1 cellular context compared by ENCODE assay signal in the genomic region with DNA sequence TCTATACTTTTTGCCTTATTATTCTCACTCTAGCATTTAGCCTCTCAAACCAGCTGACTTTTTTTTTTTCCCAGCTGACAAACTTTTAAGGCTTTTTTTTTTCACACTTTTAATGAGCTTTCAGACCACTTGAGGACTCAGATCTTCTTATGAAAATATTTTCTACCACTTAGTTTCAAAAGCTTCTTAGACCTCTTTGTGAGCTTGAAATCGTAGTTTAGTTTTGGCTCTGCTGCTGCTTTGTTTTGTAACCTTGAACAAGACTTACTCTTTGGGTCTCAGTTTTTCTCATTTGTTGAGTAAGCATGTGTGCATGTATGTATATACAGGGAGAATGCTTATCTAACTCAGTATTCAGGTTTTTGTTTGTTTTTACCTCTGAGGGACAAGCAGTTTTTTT.
A peak's percentile ranks its signal among the peaks of the same experiment; 100 is the strongest.
TF ChIP-seq lines count a peak whose summit lies in the region.

No MANE protein-coding gene starts in this region.

TF ChIP-seq in HepG2, 621 proteins besides CTCF, POLR2A, EP300 and RAD21 (continued from another document):
- TF ChIP-seq, protein P1, sequence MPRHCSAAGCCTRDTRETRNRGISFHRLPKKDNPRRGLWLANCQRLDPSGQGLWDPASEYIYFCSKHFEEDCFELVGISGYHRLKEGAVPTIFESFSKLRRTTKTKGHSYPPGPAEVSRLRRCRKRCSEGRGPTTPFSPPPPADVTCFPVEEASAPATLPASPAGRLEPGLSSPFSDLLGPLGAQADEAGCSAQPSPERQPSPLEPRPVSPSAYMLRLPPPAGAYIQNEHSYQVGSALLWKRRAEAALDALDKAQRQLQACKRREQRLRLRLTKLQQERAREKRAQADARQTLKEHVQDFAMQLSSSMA (CRISPR knock-in tag; IDR thresholded peaks at IDR 0.05): no peak
- TF ChIP-seq SOX13 (IDR thresholded peaks at IDR 0.05): no peak
- TF ChIP-seq SOX13 (CRISPR knock-in tag; conservative IDR thresholded peaks at IDR 0.05 in 1 of 2, IDR thresholded peaks at IDR 0.05 in 1 of 2): peak in 1 of 2 experiments; percentile 65; a peak in 2 of 4 replicates
- TF ChIP-seq ASH2L (IDR thresholded peaks at IDR 0.05; ENCODE audit: insufficient read length, low read depth, low read length): peak; percentile 60
- peak; percentile 45; the same call in 1 of the 2 replicates for TF ChIP-seq SOX5 (CRISPR knock-in tag; IDR thresholded peaks at IDR 0.05; ENCODE audit: borderline replicate concordance)
- no peak for TF ChIP-seq KDM6A (CRISPR knock-in tag; IDR thresholded peaks at IDR 0.05; ENCODE audit: low read depth)
- TF ChIP-seq FOXJ3 (CRISPR knock-in tag; IDR thresholded peaks at IDR 0.05; ENCODE audit: borderline replicate concordance): peak; percentile 41; the same call in 1 of the 2 replicates
- TF ChIP-seq, protein P2, sequence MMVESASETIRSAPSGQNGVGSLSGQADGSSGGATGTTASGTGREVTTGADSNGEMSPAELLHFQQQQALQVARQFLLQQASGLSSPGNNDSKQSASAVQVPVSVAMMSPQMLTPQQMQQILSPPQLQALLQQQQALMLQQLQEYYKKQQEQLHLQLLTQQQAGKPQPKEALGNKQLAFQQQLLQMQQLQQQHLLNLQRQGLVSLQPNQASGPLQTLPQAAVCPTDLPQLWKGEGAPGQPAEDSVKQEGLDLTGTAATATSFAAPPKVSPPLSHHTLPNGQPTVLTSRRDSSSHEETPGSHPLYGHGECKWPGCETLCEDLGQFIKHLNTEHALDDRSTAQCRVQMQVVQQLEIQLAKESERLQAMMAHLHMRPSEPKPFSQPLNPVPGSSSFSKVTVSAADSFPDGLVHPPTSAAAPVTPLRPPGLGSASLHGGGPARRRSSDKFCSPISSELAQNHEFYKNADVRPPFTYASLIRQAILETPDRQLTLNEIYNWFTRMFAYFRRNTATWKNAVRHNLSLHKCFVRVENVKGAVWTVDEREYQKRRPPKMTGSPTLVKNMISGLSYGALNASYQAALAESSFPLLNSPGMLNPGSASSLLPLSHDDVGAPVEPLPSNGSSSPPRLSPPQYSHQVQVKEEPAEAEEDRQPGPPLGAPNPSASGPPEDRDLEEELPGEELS (CRISPR knock-in tag; IDR thresholded peaks at IDR 0.05): peak; percentile 45; the same call in 1 of the 2 replicates
- no peak for TF ChIP-seq ZNF180 (CRISPR knock-in tag; IDR thresholded peaks at IDR 0.05; ENCODE audit: borderline replicate concordance, low read depth)
- TF ChIP-seq FOXA3 (CRISPR knock-in tag; IDR thresholded peaks at IDR 0.05): peak; percentile 45
- TF ChIP-seq FOXP1 (IDR thresholded peaks at IDR 0.05): no peak
- peak; percentile 72 for TF ChIP-seq FOXP1 (CRISPR knock-in tag; IDR thresholded peaks at IDR 0.05)
- 0 out of 2 replicates have a peak, but pooled peaks have one; percentile 17 for TF ChIP-seq MAFF (IDR thresholded peaks at IDR 0.05; ENCODE audit: low read depth, low read length)
- TF ChIP-seq, protein P3, sequence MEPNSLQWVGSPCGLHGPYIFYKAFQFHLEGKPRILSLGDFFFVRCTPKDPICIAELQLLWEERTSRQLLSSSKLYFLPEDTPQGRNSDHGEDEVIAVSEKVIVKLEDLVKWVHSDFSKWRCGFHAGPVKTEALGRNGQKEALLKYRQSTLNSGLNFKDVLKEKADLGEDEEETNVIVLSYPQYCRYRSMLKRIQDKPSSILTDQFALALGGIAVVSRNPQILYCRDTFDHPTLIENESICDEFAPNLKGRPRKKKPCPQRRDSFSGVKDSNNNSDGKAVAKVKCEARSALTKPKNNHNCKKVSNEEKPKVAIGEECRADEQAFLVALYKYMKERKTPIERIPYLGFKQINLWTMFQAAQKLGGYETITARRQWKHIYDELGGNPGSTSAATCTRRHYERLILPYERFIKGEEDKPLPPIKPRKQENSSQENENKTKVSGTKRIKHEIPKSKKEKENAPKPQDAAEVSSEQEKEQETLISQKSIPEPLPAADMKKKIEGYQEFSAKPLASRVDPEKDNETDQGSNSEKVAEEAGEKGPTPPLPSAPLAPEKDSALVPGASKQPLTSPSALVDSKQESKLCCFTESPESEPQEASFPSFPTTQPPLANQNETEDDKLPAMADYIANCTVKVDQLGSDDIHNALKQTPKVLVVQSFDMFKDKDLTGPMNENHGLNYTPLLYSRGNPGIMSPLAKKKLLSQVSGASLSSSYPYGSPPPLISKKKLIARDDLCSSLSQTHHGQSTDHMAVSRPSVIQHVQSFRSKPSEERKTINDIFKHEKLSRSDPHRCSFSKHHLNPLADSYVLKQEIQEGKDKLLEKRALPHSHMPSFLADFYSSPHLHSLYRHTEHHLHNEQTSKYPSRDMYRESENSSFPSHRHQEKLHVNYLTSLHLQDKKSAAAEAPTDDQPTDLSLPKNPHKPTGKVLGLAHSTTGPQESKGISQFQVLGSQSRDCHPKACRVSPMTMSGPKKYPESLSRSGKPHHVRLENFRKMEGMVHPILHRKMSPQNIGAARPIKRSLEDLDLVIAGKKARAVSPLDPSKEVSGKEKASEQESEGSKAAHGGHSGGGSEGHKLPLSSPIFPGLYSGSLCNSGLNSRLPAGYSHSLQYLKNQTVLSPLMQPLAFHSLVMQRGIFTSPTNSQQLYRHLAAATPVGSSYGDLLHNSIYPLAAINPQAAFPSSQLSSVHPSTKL (CRISPR knock-in tag; IDR thresholded peaks at IDR 0.05): peak; percentile 41; the same call in 1 of the 2 replicates
- peak; percentile 62 for TF ChIP-seq SAP130 (CRISPR knock-in tag; IDR thresholded peaks at IDR 0.05; ENCODE audit: low read depth)
- no peak for TF ChIP-seq ZNF788 (CRISPR knock-in tag; IDR thresholded peaks at IDR 0.05; ENCODE audit: borderline replicate concordance)
- no peak for TF ChIP-seq FOXA1 (IDR thresholded peaks at IDR 0.05)
- 0 out of 2 replicates have a peak, but pooled peaks have one; percentile 12 for TF ChIP-seq FOXA1 (CRISPR knock-in tag; IDR thresholded peaks at IDR 0.05)
- TF ChIP-seq, protein P4, sequence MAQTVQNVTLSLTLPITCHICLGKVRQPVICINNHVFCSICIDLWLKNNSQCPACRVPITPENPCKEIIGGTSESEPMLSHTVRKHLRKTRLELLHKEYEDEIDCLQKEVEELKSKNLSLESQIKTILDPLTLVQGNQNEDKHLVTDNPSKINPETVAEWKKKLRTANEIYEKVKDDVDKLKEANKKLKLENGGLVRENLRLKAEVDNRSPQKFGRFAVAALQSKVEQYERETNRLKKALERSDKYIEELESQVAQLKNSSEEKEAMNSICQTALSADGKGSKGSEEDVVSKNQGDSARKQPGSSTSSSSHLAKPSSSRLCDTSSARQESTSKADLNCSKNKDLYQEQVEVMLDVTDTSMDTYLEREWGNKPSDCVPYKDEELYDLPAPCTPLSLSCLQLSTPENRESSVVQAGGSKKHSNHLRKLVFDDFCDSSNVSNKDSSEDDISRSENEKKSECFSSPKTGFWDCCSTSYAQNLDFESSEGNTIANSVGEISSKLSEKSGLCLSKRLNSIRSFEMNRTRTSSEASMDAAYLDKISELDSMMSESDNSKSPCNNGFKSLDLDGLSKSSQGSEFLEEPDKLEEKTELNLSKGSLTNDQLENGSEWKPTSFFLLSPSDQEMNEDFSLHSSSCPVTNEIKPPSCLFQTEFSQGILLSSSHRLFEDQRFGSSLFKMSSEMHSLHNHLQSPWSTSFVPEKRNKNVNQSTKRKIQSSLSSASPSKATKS (CRISPR knock-in tag; IDR thresholded peaks at IDR 0.05): no peak
- TF ChIP-seq IRF2 (CRISPR knock-in tag; IDR thresholded peaks at IDR 0.05): peak; percentile 41; the same call in 1 of the 2 replicates
- TF ChIP-seq SOX6 (IDR thresholded peaks at IDR 0.05): no peak
- peak; percentile 22; the same call in 1 of the 2 replicates for TF ChIP-seq SOX6 (CRISPR knock-in tag; IDR thresholded peaks at IDR 0.05)
- TF ChIP-seq CEBPG (CRISPR knock-in tag; IDR thresholded peaks at IDR 0.05): peak; percentile 55; the same call in 1 of the 2 replicates
- TF ChIP-seq PHF5A (CRISPR knock-in tag; IDR thresholded peaks at IDR 0.05; ENCODE audit: low read depth, unreplicated experiment): no peak
- TF ChIP-seq HNF4G (IDR thresholded peaks at IDR 0.05; ENCODE audit: borderline replicate concordance, low read depth, low read length): no peak
- no peak for TF ChIP-seq HNF4G (CRISPR knock-in tag; IDR thresholded peaks at IDR 0.05; ENCODE audit: borderline replicate concordance, low read depth)
- TF ChIP-seq, protein P5, sequence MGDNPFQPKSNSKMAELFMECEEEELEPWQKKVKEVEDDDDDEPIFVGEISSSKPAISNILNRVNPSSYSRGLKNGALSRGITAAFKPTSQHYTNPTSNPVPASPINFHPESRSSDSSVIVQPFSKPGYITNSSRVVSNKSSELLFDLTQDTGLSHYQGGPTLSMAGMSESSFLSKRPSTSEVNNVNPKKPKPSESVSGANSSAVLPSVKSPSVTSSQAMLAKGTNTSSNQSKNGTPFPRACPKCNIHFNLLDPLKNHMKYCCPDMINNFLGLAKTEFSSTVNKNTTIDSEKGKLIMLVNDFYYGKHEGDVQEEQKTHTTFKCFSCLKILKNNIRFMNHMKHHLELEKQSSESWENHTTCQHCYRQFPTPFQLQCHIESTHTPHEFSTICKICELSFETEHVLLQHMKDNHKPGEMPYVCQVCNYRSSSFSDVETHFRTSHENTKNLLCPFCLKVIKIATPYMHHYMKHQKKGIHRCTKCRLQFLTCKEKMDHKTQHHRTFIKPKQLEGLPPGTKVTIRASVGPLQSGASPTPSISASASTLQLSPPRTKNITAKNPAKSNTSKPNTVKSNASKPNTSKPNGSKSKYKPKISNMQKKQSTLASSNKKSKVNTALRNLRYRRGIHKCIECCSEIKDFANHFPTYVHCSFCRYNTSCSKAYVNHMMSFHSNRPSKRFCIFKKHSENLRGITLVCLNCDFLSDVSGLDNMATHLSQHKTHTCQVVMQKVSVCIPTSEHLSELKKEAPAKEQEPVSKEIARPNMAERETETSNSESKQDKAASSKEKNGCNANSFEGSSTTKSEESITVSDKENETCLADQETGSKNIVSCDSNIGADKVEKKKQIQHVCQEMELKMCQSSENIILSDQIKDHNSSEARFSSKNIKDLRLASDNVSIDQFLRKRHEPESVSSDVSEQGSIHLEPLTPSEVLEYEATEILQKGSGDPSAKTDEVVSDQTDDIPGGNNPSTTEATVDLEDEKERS (CRISPR knock-in tag; IDR thresholded peaks at IDR 0.05): no peak
- TF ChIP-seq, protein P6, sequence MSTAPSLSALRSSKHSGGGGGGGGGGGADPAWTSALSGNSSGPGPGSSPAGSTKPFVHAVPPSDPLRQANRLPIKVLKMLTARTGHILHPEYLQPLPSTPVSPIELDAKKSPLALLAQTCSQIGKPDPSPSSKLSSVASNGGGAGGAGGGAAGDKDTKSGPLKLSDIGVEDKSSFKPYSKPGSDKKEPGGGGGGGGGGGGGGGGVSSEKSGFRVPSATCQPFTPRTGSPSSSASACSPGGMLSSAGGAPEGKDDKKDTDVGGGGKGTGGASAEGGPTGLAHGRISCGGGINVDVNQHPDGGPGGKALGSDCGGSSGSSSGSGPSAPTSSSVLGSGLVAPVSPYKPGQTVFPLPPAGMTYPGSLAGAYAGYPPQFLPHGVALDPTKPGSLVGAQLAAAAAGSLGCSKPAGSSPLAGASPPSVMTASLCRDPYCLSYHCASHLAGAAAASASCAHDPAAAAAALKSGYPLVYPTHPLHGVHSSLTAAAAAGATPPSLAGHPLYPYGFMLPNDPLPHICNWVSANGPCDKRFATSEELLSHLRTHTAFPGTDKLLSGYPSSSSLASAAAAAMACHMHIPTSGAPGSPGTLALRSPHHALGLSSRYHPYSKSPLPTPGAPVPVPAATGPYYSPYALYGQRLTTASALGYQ (CRISPR knock-in tag; IDR thresholded peaks at IDR 0.05): no peak; the same call in 1 of the 2 replicates
- TF ChIP-seq ZNF629 (CRISPR knock-in tag; conservative IDR thresholded peaks at IDR 0.05): peak; percentile 49; the same call in 1 of the 2 replicates
- no peak for TF ChIP-seq SIX4 (CRISPR knock-in tag; IDR thresholded peaks at IDR 0.05)
- peak; percentile 25 to 31; a peak in 2 of 4 replicates for TF ChIP-seq MAFK (conservative IDR thresholded peaks at IDR 0.05 in 1 of 2, IDR thresholded peaks at IDR 0.05 in 1 of 2; ENCODE audit: low read length in 2 of 2)
- TF ChIP-seq MED1 (CRISPR knock-in tag; IDR thresholded peaks at IDR 0.05): 0 out of 2 replicates have a peak, but pooled peaks have one; percentile 22
- TF ChIP-seq, protein P7, sequence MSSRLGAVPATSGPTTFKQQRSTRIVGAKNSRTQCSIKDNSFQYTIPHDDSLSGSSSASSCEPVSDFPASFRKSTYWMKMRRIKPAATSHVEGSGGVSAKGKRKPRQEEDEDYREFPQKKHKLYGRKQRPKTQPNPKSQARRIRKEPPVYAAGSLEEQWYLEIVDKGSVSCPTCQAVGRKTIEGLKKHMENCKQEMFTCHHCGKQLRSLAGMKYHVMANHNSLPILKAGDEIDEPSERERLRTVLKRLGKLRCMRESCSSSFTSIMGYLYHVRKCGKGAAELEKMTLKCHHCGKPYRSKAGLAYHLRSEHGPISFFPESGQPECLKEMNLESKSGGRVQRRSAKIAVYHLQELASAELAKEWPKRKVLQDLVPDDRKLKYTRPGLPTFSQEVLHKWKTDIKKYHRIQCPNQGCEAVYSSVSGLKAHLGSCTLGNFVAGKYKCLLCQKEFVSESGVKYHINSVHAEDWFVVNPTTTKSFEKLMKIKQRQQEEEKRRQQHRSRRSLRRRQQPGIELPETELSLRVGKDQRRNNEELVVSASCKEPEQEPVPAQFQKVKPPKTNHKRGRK (CRISPR knock-in tag; IDR thresholded peaks at IDR 0.05): no peak
